Comparison of ENCODE assay signal across 8 cellular contexts in the genomic region with DNA sequence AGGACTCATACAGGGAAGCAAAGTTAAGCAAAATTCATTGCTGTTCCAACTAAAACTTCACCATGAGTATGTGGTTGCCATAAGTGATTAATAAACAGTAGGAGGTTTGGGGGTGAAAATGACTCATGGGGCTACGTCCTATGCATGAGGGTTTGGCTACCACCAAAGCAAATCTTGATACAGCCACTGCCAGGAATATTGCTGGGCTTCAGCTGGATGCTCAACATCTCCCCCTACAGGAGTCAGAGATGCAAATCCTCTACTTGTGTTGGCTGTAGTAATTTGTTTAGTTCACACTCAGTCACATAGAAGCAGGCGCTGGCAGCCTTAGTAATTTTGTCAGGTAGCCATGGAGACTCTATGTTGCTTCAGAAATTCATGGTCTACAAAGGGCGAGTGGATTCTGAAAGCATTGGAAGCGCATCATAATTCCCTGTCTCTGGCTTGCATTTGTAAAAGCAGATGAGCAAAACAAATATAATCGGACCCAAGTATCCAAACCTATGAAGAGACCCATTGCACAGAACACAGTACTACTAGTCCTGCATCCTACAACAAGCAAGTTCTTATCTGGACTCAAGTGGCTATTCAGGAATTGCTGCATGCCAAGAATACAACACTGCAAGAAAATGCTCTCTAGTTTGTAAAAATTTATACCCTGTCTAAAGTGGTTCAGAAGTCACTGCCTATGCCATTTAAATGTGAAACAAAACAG.
DNase-seq lines count a peak whose midpoint lies in the region; ATAC-seq, FAIRE-seq and TF ChIP-seq lines count a peak whose summit lies in the region.

No MANE protein-coding gene starts in this region.

- peak; percentile 24 for DNase-seq in GM12892 (ENCODE audit: insufficient read length)
- peak; percentile 73 for DNase-seq in HTR-8/SVneo (ENCODE audit: insufficient read length, low spot score)
- peak; percentile 71 for DNase-seq in SK-N-SH
- DNase-seq in activated naive CD8-positive, alpha-beta T cell treated with anti-CD3 and anti-CD28 coated beads, Interleukin-2, amount 10 ng/mL, durations not matched to agents 7 days and 5 days, result no peak
- peak; percentile 46 for DNase-seq in left cardiac atrium
- DNase-seq in sigmoid colon, result no peak

- FAIRE-seq in GM12892 (lab: Jason Lieb, UNC) (peak; percentile 85), HTR-8/SVneo (lab: Jason Lieb, UNC) (peak; percentile 71)

- H3K27me3 ChIP-seq in ACC112 (ENCODE audit: insufficient read depth, low read length) (no peaks in the 10 kb centered on the region), SK-N-SH (ENCODE audit: insufficient read depth) (no peaks in the 10 kb centered on the region), sigmoid colon (no peaks in the 10 kb centered on the region)

- peak; percentile 80 for TF ChIP-seq CTCF in SK-N-SH (IDR thresholded peaks at IDR 0.05)
- peak in 3 of 4 experiments; percentile 27 to 49 (median 32) for TF ChIP-seq CTCF in sigmoid colon (IDR thresholded peaks at IDR 0.05)

- CTCF ChIA-PET in SK-N-SH (lab: Yijun Ruan, JAX), result interaction anchor here (0.6 to 3.5 kb wide), 9 partner anchors 10 to 217 kb away, joined by 3 to 19 read pairs (median 3); no protein-coding TSS in a partner anchor

- no peaks in the 10 kb centered on the region for H3K9me3 ChIP-seq in SK-N-SH
- no peaks in the 10 kb centered on the region for H3K9me3 ChIP-seq in sigmoid colon

- H3K27me3 Mint-ChIP-seq in activated naive CD8-positive, alpha-beta T cell treated with anti-CD3 and anti-CD28 coated beads, Interleukin-2, amount 10 ng/mL, durations not matched to agents 7 days and 5 days, result no peaks in the 10 kb centered on the region

- peaks cover 39% of the 10 kb centered on the region for H3K4me1 Mint-ChIP-seq in activated naive CD8-positive, alpha-beta T cell treated with anti-CD3 and anti-CD28 coated beads, Interleukin-2, amount 10 ng/mL, durations not matched to agents 7 days and 5 days

- H3K79me2 ChIP-seq in ACC112 (ENCODE audit: control insufficient read depth, insufficient read depth, low read length, unreplicated experiment) (no peaks in the 10 kb centered on the region), SK-N-SH (ENCODE audit: insufficient read depth) (no peaks in the 10 kb centered on the region)

- peak; percentile 68 for TF ChIP-seq RAD21 in SK-N-SH (IDR thresholded peaks at IDR 0.05; ENCODE audit: low read length)

- no peak overlapping the region for H3K4me2 ChIP-seq in SK-N-SH

- H3K9me2 ChIP-seq in SK-N-SH, result no peaks in the 10 kb centered on the region

- peak overlapping the region; percentile 54 for H3K27ac Mint-ChIP-seq in activated naive CD8-positive, alpha-beta T cell treated with anti-CD3 and anti-CD28 coated beads, Interleukin-2, amount 10 ng/mL, durations not matched to agents 7 days and 5 days

- intact Hi-C loops in left cardiac atrium (cut with DNase I), result no loop called here
- intact Hi-C loops in sigmoid colon (cut with DNase I), result no loop called here

- H3K36me3 ChIP-seq in ACC112 (ENCODE audit: insufficient read depth, low read length), result no peaks in the 10 kb centered on the region
- no peaks in the 10 kb centered on the region for H3K36me3 ChIP-seq in SK-N-SH (replicated peaks in 1 of 2; ENCODE audit: control insufficient read depth in 1 of 2, insufficient read depth in 2 of 2, low read length in 1 of 2)
- H3K36me3 ChIP-seq in sigmoid colon, result no peaks in the 10 kb centered on the region

- H2AFZ ChIP-seq in ACC112 (ENCODE audit: low read length, unreplicated experiment) (peak overlapping the region; percentile 16), SK-N-SH (ENCODE audit: low read depth) (peak overlapping the region; percentile 7; the same call in 1 of the 2 replicates)

- POLR2A ChIA-PET in SK-N-SH (lab: Yijun Ruan, JAX), result no interaction called here
- POLR2A ChIA-PET in activated naive CD8-positive, alpha-beta T cell treated with anti-CD3 and anti-CD28 coated beads, Interleukin-2, amount 10 ng/mL, durations not matched to agents 7 days and 5 days (lab: Charles Lee), result interaction anchor here (1.0 to 2.2 kb wide), 3 partner anchors 33 to 64 kb away, joined by 3 to 5 read pairs (median 5); no protein-coding TSS in a partner anchor

- H3K4me3 Mint-ChIP-seq in activated naive CD8-positive, alpha-beta T cell treated with anti-CD3 and anti-CD28 coated beads, Interleukin-2, amount 10 ng/mL, durations not matched to agents 7 days and 5 days, result no peak overlapping the region

- no peaks in the 10 kb centered on the region for H4K20me1 ChIP-seq in SK-N-SH (ENCODE audit: insufficient read depth)

- TF ChIP-seq POLR2A in GM12892 (IDR thresholded peaks at IDR 0.05; ENCODE audit: low read depth, low read length) (no peak), sigmoid colon (IDR thresholded peaks at IDR 0.05) (no peak)

- H3K4me1 ChIP-seq in ACC112 (ENCODE audit: control insufficient read depth, insufficient read depth, low read length, unreplicated experiment) (peaks cover 46% of the 10 kb centered on the region), SK-N-SH (ENCODE audit: control insufficient read depth in 1 of 2, insufficient read depth in 2 of 2, low read depth in 1 of 2, low read length in 1 of 2) (peaks cover 2 to 28% of the 10 kb centered on the region in 2 experiments), sigmoid colon (peaks cover 0 to 39% (median 23%) of the 10 kb centered on the region in 4 donors)

- peaks cover 6% of the 10 kb centered on the region for H3F3A ChIP-seq in SK-N-SH (replicated peaks; ENCODE audit: insufficient read depth)

- peak overlapping the region; percentile 90 for H3K27ac ChIP-seq in ACC112 (ENCODE audit: low read depth, low read length)
- H3K27ac ChIP-seq in SK-N-SH (ENCODE audit: low read depth in 2 of 2, low read length in 1 of 2), result peak overlapping the region; percentile 71 to 77; a peak in 3 of 4 replicates
- peak overlapping the region in 3 of 4 donors; percentile 23 to 43 (median 24) for H3K27ac ChIP-seq in sigmoid colon

- peak; percentile 82 for ATAC-seq in activated naive CD8-positive, alpha-beta T cell treated with anti-CD3 and anti-CD28 coated beads, Interleukin-2, amount 10 ng/mL, durations not matched to agents 7 days and 5 days (ENCODE audit: low read depth)
- peak; percentile 71 to 89 for ATAC-seq in left cardiac atrium
- ATAC-seq in HG03135 (IDR thresholded peaks at IDR 0.05; ENCODE audit: unreplicated experiment), result no peak

- H3K36me3 Mint-ChIP-seq in activated naive CD8-positive, alpha-beta T cell treated with anti-CD3 and anti-CD28 coated beads, Interleukin-2, amount 10 ng/mL, durations not matched to agents 7 days and 5 days, result peaks cover 13% of the 10 kb centered on the region

- peak overlapping the region; percentile 58 for H3K9ac ChIP-seq in SK-N-SH

- no peaks in the 10 kb centered on the region for H3K9me3 Mint-ChIP-seq in activated naive CD8-positive, alpha-beta T cell treated with anti-CD3 and anti-CD28 coated beads, Interleukin-2, amount 10 ng/mL, durations not matched to agents 7 days and 5 days

- H3K4me3 ChIP-seq in ACC112 (ENCODE audit: low read depth, low read length) (peak overlapping the region; percentile 11; the same call in 1 of the 2 replicates), SK-N-SH (ENCODE audit: low read depth in 2 of 2, low read length in 1 of 2) (no peak overlapping the region; a peak in 1 of 4 replicates), sigmoid colon (no peak overlapping the region)

- WGBS in SK-N-SH (ENCODE audit: low lambda C conversion rate), result 63% methylated on average over 5 of the region's 5 CpGs
- WGBS in sigmoid colon, 2 donors, result 56 to 60% methylated on average over 5 of the region's 5 CpGs

- TF ChIP-seq EP300 in SK-N-SH (IDR thresholded peaks at IDR 0.05; ENCODE audit: borderline replicate concordance in 1 of 2, low read depth in 1 of 2, low read length in 1 of 2) (no peak), sigmoid colon (IDR thresholded peaks at IDR 0.05) (no peak)

TF ChIP-seq in SK-N-SH, 30 proteins besides CTCF, POLR2A, EP300 and RAD21 (continues in another document):
- TF ChIP-seq MEF2A (IDR thresholded peaks at IDR 0.05; ENCODE audit: borderline replicate concordance, low read depth), result no peak
- TF ChIP-seq, protein P1, sequence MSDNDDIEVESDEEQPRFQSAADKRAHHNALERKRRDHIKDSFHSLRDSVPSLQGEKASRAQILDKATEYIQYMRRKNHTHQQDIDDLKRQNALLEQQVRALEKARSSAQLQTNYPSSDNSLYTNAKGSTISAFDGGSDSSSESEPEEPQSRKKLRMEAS (IDR thresholded peaks at IDR 0.05; ENCODE audit: low read depth), result peak; percentile 35; the same call in 1 of the 2 replicates
- peak; percentile 73 for TF ChIP-seq FOSL2 (IDR thresholded peaks at IDR 0.05; ENCODE audit: borderline replicate concordance, low read depth)
- TF ChIP-seq CHD2 (IDR thresholded peaks at IDR 0.05; ENCODE audit: low read length, partially characterized antibody), result peak; percentile 10
- peak; percentile 14; the same call in 1 of the 2 replicates for TF ChIP-seq TCF12 (IDR thresholded peaks at IDR 0.05)
- TF ChIP-seq MXI1 (IDR thresholded peaks at IDR 0.05; ENCODE audit: low read depth, low read length), result no peak
- TF ChIP-seq TEAD4 (IDR thresholded peaks at IDR 0.05; ENCODE audit: borderline replicate concordance, insufficient read depth), result no peak
- no peak for TF ChIP-seq EZH2phosphoT487 (IDR thresholded peaks at IDR 0.05; ENCODE audit: borderline replicate concordance, low read depth)
- TF ChIP-seq REST (IDR thresholded peaks at IDR 0.05; ENCODE audit: low read depth, low read length), result no peak

Comparison
In these comparisons a context has a peak if more than half of its experiments do, and no peak if none do; other contexts are left out.
1. H3K27ac ChIP-seq: peak in every context shown above with its lines; median percentile 90 in ACC112; 74 in SK-N-SH; 24 in sigmoid colon.
2. DNase-seq: peak in GM12892 (single experiment), HTR-8/SVneo (single experiment), SK-N-SH (single experiment) and left cardiac atrium (single experiment); none in activated naive CD8-positive, alpha-beta T cell treated with anti-CD3 and anti-CD28 coated beads, Interleukin-2, amount 10 ng/mL, durations not matched to agents 7 days and 5 days (single experiment) and sigmoid colon (single experiment).